1 cellular context compared by ENCODE assay signal in the genomic region with DNA sequence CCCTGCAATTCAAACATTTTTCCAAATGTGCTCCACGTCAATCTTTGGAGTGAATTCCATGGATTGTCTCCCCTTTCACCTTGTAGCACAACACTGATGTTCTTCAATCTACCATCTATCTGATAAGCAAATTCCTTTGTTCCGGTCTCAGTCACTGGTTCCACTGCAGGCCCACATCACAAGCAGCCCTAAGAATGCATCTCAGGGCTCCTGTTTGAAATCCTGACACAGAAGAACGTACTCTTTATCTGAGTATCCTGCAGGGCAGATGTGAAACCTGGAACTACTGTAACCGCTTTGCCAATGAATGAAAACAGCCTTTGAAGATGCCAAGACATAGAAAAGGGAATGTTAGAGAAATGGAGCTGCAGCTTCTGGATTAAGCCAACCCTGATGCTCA.
TF ChIP-seq lines count a peak whose summit lies in the region.

No MANE protein-coding gene starts in this region.

TF ChIP-seq in IMR-90, 13 proteins besides CTCF, POLR2A, EP300 and RAD21 (continued from another document):
- TF ChIP-seq, protein P1, sequence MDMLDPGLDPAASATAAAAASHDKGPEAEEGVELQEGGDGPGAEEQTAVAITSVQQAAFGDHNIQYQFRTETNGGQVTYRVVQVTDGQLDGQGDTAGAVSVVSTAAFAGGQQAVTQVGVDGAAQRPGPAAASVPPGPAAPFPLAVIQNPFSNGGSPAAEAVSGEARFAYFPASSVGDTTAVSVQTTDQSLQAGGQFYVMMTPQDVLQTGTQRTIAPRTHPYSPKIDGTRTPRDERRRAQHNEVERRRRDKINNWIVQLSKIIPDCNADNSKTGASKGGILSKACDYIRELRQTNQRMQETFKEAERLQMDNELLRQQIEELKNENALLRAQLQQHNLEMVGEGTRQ (IDR thresholded peaks at IDR 0.05; ENCODE audit: low read depth, low read length): no peak
- TF ChIP-seq, protein P2, sequence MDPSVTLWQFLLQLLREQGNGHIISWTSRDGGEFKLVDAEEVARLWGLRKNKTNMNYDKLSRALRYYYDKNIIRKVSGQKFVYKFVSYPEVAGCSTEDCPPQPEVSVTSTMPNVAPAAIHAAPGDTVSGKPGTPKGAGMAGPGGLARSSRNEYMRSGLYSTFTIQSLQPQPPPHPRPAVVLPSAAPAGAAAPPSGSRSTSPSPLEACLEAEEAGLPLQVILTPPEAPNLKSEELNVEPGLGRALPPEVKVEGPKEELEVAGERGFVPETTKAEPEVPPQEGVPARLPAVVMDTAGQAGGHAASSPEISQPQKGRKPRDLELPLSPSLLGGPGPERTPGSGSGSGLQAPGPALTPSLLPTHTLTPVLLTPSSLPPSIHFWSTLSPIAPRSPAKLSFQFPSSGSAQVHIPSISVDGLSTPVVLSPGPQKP (IDR thresholded peaks at IDR 0.05; ENCODE audit: borderline replicate concordance, low read depth, low read length): no peak
- TF ChIP-seq MAFK (IDR thresholded peaks at IDR 0.05; ENCODE audit: low read depth, low read length) (no peak), FOS (IDR thresholded peaks at IDR 0.05; ENCODE audit: low read depth, low read length) (no peak), SMC3 (IDR thresholded peaks at IDR 0.05; ENCODE audit: low read depth, low read length) (no peak), CHD1 (IDR thresholded peaks at IDR 0.05; ENCODE audit: low read depth, low read length) (no peak), CEBPB (IDR thresholded peaks at IDR 0.05; ENCODE audit: low read depth, low read length) (no peak)
TF ChIP-seq in IMR-90: peak in this region for 0.
